In the genomic region with DNA sequence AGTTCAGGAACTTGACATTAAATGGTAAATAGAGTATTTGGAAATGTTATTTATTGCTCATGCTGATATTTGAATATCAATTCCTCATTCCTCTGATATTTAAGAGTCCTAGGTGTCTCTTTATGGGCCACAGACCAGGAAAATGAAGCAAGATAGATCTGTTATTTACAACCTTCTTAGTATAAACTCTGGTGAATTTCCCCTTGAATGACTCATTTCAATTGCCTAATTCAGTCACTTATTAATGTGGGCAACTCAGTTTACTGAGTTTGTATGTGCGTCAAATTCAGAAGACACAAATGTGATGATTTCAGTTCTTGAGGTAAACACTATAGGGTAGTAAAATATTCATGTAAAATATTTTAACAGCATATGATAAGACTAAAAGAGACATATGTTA, we compare ENCODE assay signal across 34 cellular contexts.
"Had no signal": no experiment of that assay in that cellular context is flagged by ENCODE, and none has a peak within 500 bp of the region (broad histone marks: within the 10 kb centered on the region; RNA-seq: fewer than 3 reads in every experiment).

No MANE protein-coding gene starts in this region.

- H2AFZ ChIP-seq: PC-9 had no signal

- H3K27ac ChIP-seq: brain microvascular endothelial cell, PC-9, VCaP had no signal

- H3K27me3 ChIP-seq: brain microvascular endothelial cell had no signal

- H3K36me3 ChIP-seq: brain microvascular endothelial cell had no signal

- DNase-seq: activated CD4-positive, alpha-beta memory T cell treated with anti-CD3 and anti-CD28 coated beads, Interleukin-2, amount 10 ng/mL, durations not matched to agents 7 days and 5 days; activated CD4-positive, alpha-beta T cell treated with anti-CD3 and anti-CD28 coated beads for 1 hour; activated CD4-positive, alpha-beta T cell treated with anti-CD3 and anti-CD28 coated beads for 48 hours; activated CD4-positive, CD25-positive, alpha-beta regulatory T cell; activated CD8-positive, alpha-beta memory T cell treated with anti-CD3 and anti-CD28 coated beads for 24 hours; activated CD8-positive, alpha-beta memory T cell treated with anti-CD3 and anti-CD28 coated beads, Interleukin-2, amount 10 ng/mL, durations not matched to agents 7 days and 5 days; activated CD8-positive, alpha-beta memory T cell treated with anti-CD3 and anti-CD28 coated beads, Interleukin-2, amount 50 U/mL, for 48 hours; activated effector memory CD4-positive, alpha-beta T cell treated with Interleukin-2 at 50 U/mL for 16 hours; activated naive CD4-positive, alpha-beta T cell; activated naive CD4-positive, alpha-beta T cell treated with anti-CD3 and anti-CD28 coated beads, Interleukin-2, amount 50 U/mL, for 16 hours; activated naive CD8-positive, alpha-beta T cell treated with anti-CD3 and anti-CD28 coated beads for 36 hours; activated T-cell treated with anti-CD3 and anti-CD28 coated beads, Interleukin-2, amount 50 U/mL, for 48 hours; amniotic stem cell; aorta; brain microvascular endothelial cell; Kasumi-1; KG1; MM.1S; MV-4-11; NCI-H1092; NCI-H1436 treated with DMSO at 0.1 percent for 48 hours; NCI-H1694 treated with DMSO at 0.1 percent for 48 hours; NCI-H2029; NCI-H345; NCI-H526; NCI-H748 treated with DMSO at 0.1 percent for 48 hours; NK-92 treated with Interleukin-12 subunit alpha and Interleukin-12 subunit beta, amount 100 ng/mL, for 24 hours; PC-9; Right ventricle myocardium superior; SW 1271; T-helper 1 cell; T-helper 2 cell; T-helper 9 cell had no signal

- ATAC-seq: activated CD8-positive, alpha-beta memory T cell treated with anti-CD3 and anti-CD28 coated beads, Interleukin-2, amount 10 ng/mL, durations not matched to agents 7 days and 5 days had no signal

- H3K4me3 ChIP-seq: PC-9 had no signal

- H3K4me2 ChIP-seq: PC-9 had no signal
